In the genomic region with DNA sequence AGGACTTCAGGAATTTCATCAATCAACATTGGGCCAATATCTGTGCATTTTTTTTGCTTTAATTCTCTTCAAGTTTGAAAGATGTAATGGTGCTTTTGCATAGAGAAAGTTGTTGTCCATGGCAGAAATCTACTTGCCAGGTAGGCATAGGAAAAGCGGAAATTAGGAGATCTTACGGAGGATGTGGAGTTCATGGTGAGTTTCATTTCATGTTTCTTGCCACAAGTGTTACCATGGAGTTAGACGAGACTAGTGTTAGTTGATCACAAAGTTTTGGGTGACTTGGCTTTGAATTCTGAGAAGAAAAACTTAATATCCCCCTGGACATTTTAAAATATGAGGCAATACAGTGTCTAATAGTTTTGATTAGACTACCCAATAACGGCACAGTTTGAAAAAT, we compare ENCODE assay signal across 24 cellular contexts. TPM values are rescaled to one million over a fixed set of nuclear protein-coding genes. Genes with fewer than 3 reads are reported as not detected.
DNase-seq lines count a peak whose midpoint lies in the region; ATAC-seq, FAIRE-seq and TF ChIP-seq lines count a peak whose summit lies in the region.
"Had no signal": no experiment of that assay in that cellular context is flagged by ENCODE, and none has a peak within 500 bp of the region (broad histone marks: within the 10 kb centered on the region; RNA-seq: fewer than 3 reads in every experiment).

No MANE protein-coding gene starts in this region.

- no peak overlapping the region for H3K27ac ChIP-seq in keratinocyte (ENCODE audit: control insufficient read depth, insufficient read depth, low read length)
- H3K27ac ChIP-seq in Peyer's patch: no peak overlapping the region
- H3K27ac ChIP-seq in OCI-LY7 (ENCODE audit: low read depth, low read length, poor library complexity, severe bottlenecking): no peak overlapping the region
- peak overlapping the region in 1 of 2 donors; percentile 85 for H3K27ac ChIP-seq in left lung
- H3K27ac ChIP-seq: C4-2B, SK-N-MC had no signal

- CTCF ChIA-PET in OCI-LY7 (lab: Charles Lee; ENCODE audit: unreplicated experiment): no interaction called here

- no peaks in the 10 kb centered on the region for H3K9me1 ChIP-seq in keratinocyte (ENCODE audit: control insufficient read depth, extremely low read depth, insufficient read depth, low read length)

- DNase-seq in CD1c-positive myeloid dendritic cell (ENCODE audit: extremely low spot score) (peak; percentile 77), NOMO-1 treated with DMSO at 0.1 percent for 48 hours (lab: John Stamatoyannopoulos, UW; ENCODE audit: unreplicated experiment) (peak; percentile 71), keratinocyte (ENCODE audit: low read depth, low spot score) (no peak), osteocyte (ENCODE audit: extremely low spot score, unreplicated experiment) (no peak), Peyer's patch (no peak), OCI-LY7 (ENCODE audit: low spot score) (no peak), left lung (no peak)
- DNase-seq: ACHN, DMS53, GDM1, KG1, NCI-H1694, NCI-H2081 treated with DMSO at 0.1 percent for 48 hours, NCI-H446 treated with DMSO at 0.1 percent for 48 hours, NCI-H526 treated with DMSO at 0.1 percent for 48 hours, OCI-M1, Right ventricle myocardium superior had no signal

- no peak overlapping the region for H3K9ac ChIP-seq in keratinocyte (ENCODE audit: control insufficient read depth, extremely low read depth, insufficient read depth, low read length)

- TF ChIP-seq CTCF in keratinocyte (optimal IDR thresholded peaks at IDR 0.05 in 1 of 3, IDR thresholded peaks at IDR 0.05 in 1 of 3, conservative IDR thresholded peaks at IDR 0.05 in 1 of 3; ENCODE audit: extremely low read depth in 1 of 3, insufficient read depth in 2 of 3, low read length in 3 of 3): no peak
- no peak for TF ChIP-seq CTCF in osteocyte (IDR thresholded peaks at IDR 0.05)
- TF ChIP-seq CTCF in Peyer's patch (IDR thresholded peaks at IDR 0.05): no peak
- TF ChIP-seq CTCF in OCI-LY7 (conservative IDR thresholded peaks at IDR 0.05; ENCODE audit: low read length): no peak
- TF ChIP-seq CTCF in left lung (IDR thresholded peaks at IDR 0.05): no peak

- H3K36me3 Mint-ChIP-seq in osteocyte (ENCODE audit: unreplicated experiment): no peaks in the 10 kb centered on the region

- H3K9me3 Mint-ChIP-seq in osteocyte (ENCODE audit: unreplicated experiment): no peaks in the 10 kb centered on the region
- H3K9me3 Mint-ChIP-seq: GM23338 had no signal

- no peak overlapping the region for H3K4me3 Mint-ChIP-seq in osteocyte (ENCODE audit: unreplicated experiment)
- H3K4me3 Mint-ChIP-seq: GM23338 had no signal

- intact Hi-C loops in OCI-LY7 (cut with micrococcal nuclease; ENCODE audit: unreplicated experiment) (no loop called here), left lung (cut with DNase I) (no loop called here)

- POLR2A ChIA-PET in OCI-LY7 (lab: Charles Lee): no interaction called here

- no TSS peak for BruUV-seq in OCI-LY7 (replicated peaks; lab: Mats Ljungman, UMichigan)

- no peak for TF ChIP-seq POLR2A in Peyer's patch (IDR thresholded peaks at IDR 0.05)

- H3K27ac Mint-ChIP-seq in osteocyte (ENCODE audit: unreplicated experiment): no peak overlapping the region
- H3K27ac Mint-ChIP-seq: GM23338 had no signal

- no peak for ATAC-seq in left lung
- ATAC-seq: GM23338 had no signal

- H3K9me3 ChIP-seq in keratinocyte (ENCODE audit: control insufficient read depth, low read depth, low read length) (no peaks in the 10 kb centered on the region), Peyer's patch (no peaks in the 10 kb centered on the region), OCI-LY7 (ENCODE audit: low read length) (no peaks in the 10 kb centered on the region), left lung (no peaks in the 10 kb centered on the region)
- H3K9me3 ChIP-seq: HAP-1 had no signal

- H3K4me1 ChIP-seq in keratinocyte (ENCODE audit: control insufficient read depth, extremely low read depth, insufficient read depth, low read length) (peaks cover 12% of the 10 kb centered on the region), Peyer's patch (no peaks in the 10 kb centered on the region), OCI-LY7 (ENCODE audit: insufficient read depth, low read length, poor library complexity, severe bottlenecking) (no peaks in the 10 kb centered on the region), left lung (peaks cover 0 to 65% of the 10 kb centered on the region in 2 donors)

- H4K20me1 ChIP-seq in keratinocyte (ENCODE audit: control insufficient read depth, extremely low read depth, insufficient read depth, low read length): no peaks in the 10 kb centered on the region
- H4K20me1 ChIP-seq in OCI-LY7 (ENCODE audit: insufficient read depth, low read length): no peaks in the 10 kb centered on the region

- H3K9me2 ChIP-seq in OCI-LY7 (ENCODE audit: insufficient read depth, low read length): no peaks in the 10 kb centered on the region

- H3K27me3 Mint-ChIP-seq in osteocyte (ENCODE audit: unreplicated experiment): no peaks in the 10 kb centered on the region

- H3K36me3 ChIP-seq in keratinocyte (ENCODE audit: control insufficient read depth in 2 of 2, extremely low read depth in 1 of 2, insufficient read depth in 2 of 2, low read length in 2 of 2) (no peaks in the 10 kb centered on the region), Peyer's patch (no peaks in the 10 kb centered on the region), OCI-LY7 (ENCODE audit: insufficient read depth, low read length) (no peaks in the 10 kb centered on the region), left lung (no peaks in the 10 kb centered on the region)
- H3K36me3 ChIP-seq: HAP-1 had no signal

- no peaks in the 10 kb centered on the region for H3K27me3 ChIP-seq in keratinocyte (ENCODE audit: control insufficient read depth, extremely low read depth, insufficient read depth, low read length)
- H3K27me3 ChIP-seq in Peyer's patch: no peaks in the 10 kb centered on the region
- no peaks in the 10 kb centered on the region for H3K27me3 ChIP-seq in left lung

- no peak overlapping the region for H2AFZ ChIP-seq in keratinocyte (ENCODE audit: control insufficient read depth, low read length)
- H2AFZ ChIP-seq in OCI-LY7 (ENCODE audit: low read length): no peak overlapping the region
- H2AFZ ChIP-seq: GM23338 had no signal

- H3K4me3 ChIP-seq in keratinocyte (ENCODE audit: control insufficient read depth in 2 of 3, extremely low read depth in 1 of 3, insufficient read depth in 2 of 3, low read depth in 1 of 3, low read length in 3 of 3) (no peak overlapping the region), Peyer's patch (no peak overlapping the region), OCI-LY7 (ENCODE audit: low read depth, low read length, poor library complexity, severe bottlenecking) (no peak overlapping the region), left lung (no peak overlapping the region)
- H3K4me3 ChIP-seq: GM23338, HAP-1, SK-N-MC had no signal

- dilution Hi-C loops in keratinocyte (cut with MboI; ENCODE audit: extremely low pct_ligation_motif_present, low sequenced_read_pairs): no loop called here

- FAIRE-seq in keratinocyte (lab: Jason Lieb, UNC): peak; percentile 13
- FAIRE-seq: D721Med, HTR-8/SVneo had no signal

- H3K4me2 ChIP-seq in keratinocyte (ENCODE audit: control insufficient read depth, extremely low read depth, insufficient read depth, low read depth, low read length): no peak overlapping the region
- no peak overlapping the region for H3K4me2 ChIP-seq in OCI-LY7 (ENCODE audit: low read length)
- H3K4me2 ChIP-seq: GM23338 had no signal

- no peaks in the 10 kb centered on the region for H3K79me2 ChIP-seq in keratinocyte (ENCODE audit: control insufficient read depth, insufficient read depth, low read length)
- no peaks in the 10 kb centered on the region for H3K79me2 ChIP-seq in OCI-LY7 (ENCODE audit: insufficient read depth, low read depth, low read length)

- H3K4me1 Mint-ChIP-seq in osteocyte (ENCODE audit: unreplicated experiment): no peaks in the 10 kb centered on the region

RNA-seq across cellular contexts. Expression of a gene that starts 1.0 kb away (rescaled TPM):
- not detected in 3 replicates for polyA plus RNA-seq in keratinocyte
- polyA plus RNA-seq in keratinocyte (2011; ENCODE audit: low read depth): not detected
- polyA plus RNA-seq in keratinocyte (2011; cell fraction: cytosol; rRNA removed): not detected in 2 replicates
- polyA plus RNA-seq in keratinocyte (2011; cell fraction: nucleus; rRNA removed): not detected in 2 replicates
- not detected in 2 replicates for polyA plus RNA-seq in keratinocyte (2012; ENCODE audit: low replicate concordance)
- polyA minus RNA-seq in keratinocyte: not detected in 3 replicates
- not detected for polyA minus RNA-seq in keratinocyte (2011; cell fraction: cytosol; rRNA and poly(A)+ RNA removed)
- polyA minus RNA-seq in keratinocyte (2011; cell fraction: nucleus; rRNA and poly(A)+ RNA removed): not detected in 2 replicates
- total RNA-seq in osteocyte (not detected in 2 replicates), Peyer's patch (1 to 10 TPM in 1 of 4 donors, under 1 TPM in 1, not detected in 2; 0.67 to 1.7 TPM), OCI-LY7 (2022) (not detected in 2 replicates), left lung (10 to 100 TPM in 1 of 2 donors, 1 to 10 TPM in 1; 2.2 to 16.4 TPM)
- not detected in 2 replicates for total RNA-seq in OCI-LY7 (2014; rRNA removed; shearing (Covaris generic))
- total RNA-seq: GM23338, RPMI7951 had no signal

RNA-seq across cellular contexts. Expression of a gene that starts 13.8 kb away (rescaled TPM):
- 90.0 to 109 TPM (median 106 TPM) in 3 replicates for polyA plus RNA-seq in keratinocyte
- 28.6 TPM for polyA plus RNA-seq in keratinocyte (2011; ENCODE audit: low read depth)
- polyA plus RNA-seq in keratinocyte (2011; cell fraction: cytosol; rRNA removed): 73.2 and 137 TPM in 2 replicates
- 90.2 and 112 TPM in 2 replicates for polyA plus RNA-seq in keratinocyte (2011; cell fraction: nucleus; rRNA removed)
- 61.5 and 81.1 TPM in 2 replicates for polyA plus RNA-seq in keratinocyte (2012; ENCODE audit: low replicate concordance)
- polyA minus RNA-seq in keratinocyte: 21.8 to 63.5 TPM (median 53.6 TPM) in 3 replicates
- 28.8 TPM for polyA minus RNA-seq in keratinocyte (2011; cell fraction: cytosol; rRNA and poly(A)+ RNA removed)
- 18.7 and 35.1 TPM in 2 replicates for polyA minus RNA-seq in keratinocyte (2011; cell fraction: nucleus; rRNA and poly(A)+ RNA removed)
- total RNA-seq in osteocyte (not detected in 2 replicates), Peyer's patch (not detected), OCI-LY7 (2022) (not detected in 2 replicates), left lung (under 1 TPM; 0.52 to 0.85 TPM)
- total RNA-seq in OCI-LY7 (2014; rRNA removed; shearing (Covaris generic)): not detected in 2 replicates
- total RNA-seq: GM23338, Right ventricle myocardium superior, RPMI7951 had no signal

RNA-seq across cellular contexts. Expression of a gene that starts 52.0 kb away (rescaled TPM):
- not detected in 3 replicates for polyA plus RNA-seq in keratinocyte
- polyA plus RNA-seq in keratinocyte (2011; ENCODE audit: low read depth): not detected
- polyA plus RNA-seq in keratinocyte (2011; cell fraction: cytosol; rRNA removed): not detected in 2 replicates
- not detected in 2 replicates for polyA plus RNA-seq in keratinocyte (2011; cell fraction: nucleus; rRNA removed)
- polyA plus RNA-seq in keratinocyte (2012; ENCODE audit: low replicate concordance): 0.13 TPM in 1 of 2 replicates, not detected in the other
- polyA minus RNA-seq in keratinocyte: not detected in 3 replicates
- polyA minus RNA-seq in keratinocyte (2011; cell fraction: cytosol; rRNA and poly(A)+ RNA removed): not detected
- not detected in 2 replicates for polyA minus RNA-seq in keratinocyte (2011; cell fraction: nucleus; rRNA and poly(A)+ RNA removed)
- total RNA-seq in osteocyte (not detected in 2 replicates), Peyer's patch (1 to 10 TPM; 1.2 to 3.6 (median 2.0) TPM), OCI-LY7 (2022) (not detected in 2 replicates), left lung (1 to 10 TPM; 2.4 to 3.6 TPM)
- not detected in 2 replicates for total RNA-seq in OCI-LY7 (2014; rRNA removed; shearing (Covaris generic))
- total RNA-seq: GM23338, RPMI7951 had no signal

RNA-seq across cellular contexts. Expression of a gene that starts 54.2 kb away (rescaled TPM):
- polyA plus RNA-seq in keratinocyte: not detected in 3 replicates
- not detected for polyA plus RNA-seq in keratinocyte (2011; ENCODE audit: low read depth)
- not detected in 2 replicates for polyA plus RNA-seq in keratinocyte (2011; cell fraction: cytosol; rRNA removed)
- polyA plus RNA-seq in keratinocyte (2011; cell fraction: nucleus; rRNA removed): not detected in 2 replicates
- polyA plus RNA-seq in keratinocyte (2012; ENCODE audit: low replicate concordance): not detected in 2 replicates
- not detected in 3 replicates for polyA minus RNA-seq in keratinocyte
- not detected for polyA minus RNA-seq in keratinocyte (2011; cell fraction: cytosol; rRNA and poly(A)+ RNA removed)
- polyA minus RNA-seq in keratinocyte (2011; cell fraction: nucleus; rRNA and poly(A)+ RNA removed): not detected in 2 replicates
- not detected in 2 replicates for total RNA-seq in osteocyte
- 1 to 10 TPM in 2 of 4 donors, not detected in 2; 1.7 to 3.3 TPM for total RNA-seq in Peyer's patch
- total RNA-seq in OCI-LY7 (2014; rRNA removed; shearing (Covaris generic)): 0.19 TPM in 1 of 2 replicates, not detected in the other
- 0.28 TPM in 1 of 2 replicates, not detected in the other for total RNA-seq in OCI-LY7 (2022)
- 1 to 10 TPM; 3.8 to 4.0 TPM for total RNA-seq in left lung
- total RNA-seq: GM23338, RPMI7951 had no signal

Comparison
In these comparisons a context has a peak if more than half of its experiments do, and no peak if none do; other contexts are left out.
1. DNase-seq: peak in CD1c-positive myeloid dendritic cell (single experiment) and NOMO-1 treated with DMSO at 0.1 percent for 48 hours (single experiment); none in keratinocyte (single experiment), osteocyte (single experiment), Peyer's patch (0 of 3), OCI-LY7 (single experiment) and left lung (0 of 2).